ENCODE assay signal across 17 cellular contexts in the genomic region with DNA sequence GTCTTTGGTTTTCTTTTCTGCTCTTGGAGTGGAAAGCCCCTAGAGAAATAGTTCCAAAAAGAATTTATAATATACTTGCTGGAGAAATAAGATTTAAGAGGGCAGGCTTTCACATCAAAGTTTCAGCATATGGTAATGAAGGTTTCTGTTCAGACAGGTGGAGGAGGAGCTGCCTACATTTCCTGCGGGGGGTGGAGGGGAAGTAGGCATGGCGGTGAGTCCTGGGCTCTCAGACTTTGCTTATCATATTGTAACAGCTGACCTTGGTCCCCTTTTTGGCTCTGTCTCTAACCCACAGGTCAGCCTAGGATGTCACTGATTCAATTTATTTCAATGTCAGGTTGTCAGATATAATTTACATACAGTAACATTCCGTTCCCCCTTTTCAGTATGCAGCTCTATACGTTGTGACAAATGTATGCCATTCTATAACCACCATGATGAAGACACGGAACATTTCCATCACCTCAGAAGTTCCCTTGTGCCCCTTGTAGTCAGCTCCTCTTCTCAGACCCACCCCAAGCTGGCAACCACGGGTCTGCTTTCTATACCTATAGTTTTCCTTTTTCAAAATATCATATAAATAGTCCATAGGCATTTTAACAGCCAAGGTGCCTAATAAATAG.
DNase-seq lines count a peak whose midpoint lies in the region; ATAC-seq lines count a peak whose summit lies in the region.
"Had no signal": no experiment of that assay in that cellular context is flagged by ENCODE, and none has a peak within 500 bp of the region (broad histone marks: within the 10 kb centered on the region; RNA-seq: fewer than 3 reads in every experiment).

No MANE protein-coding gene starts in this region.

- peak; percentile 13 to 23 for DNase-seq in stimulated activated CD4-positive, alpha-beta T cell treated with anti-CD3 and anti-CD28 coated beads, Interleukin-2, amount 100 ng/mL, for 24 hours
- no peak for DNase-seq in stimulated activated CD4-positive, alpha-beta T cell treated with anti-CD3 and anti-CD28 coated beads, Interleukin-2, amount 100 ng/mL, for 48 hours
- peak; percentile 9 to 28 for DNase-seq in activated CD4-positive, alpha-beta T cell treated with anti-CD3 and anti-CD28 coated beads, Interleukin-2, amount 50 U/mL, for 4 hours
- DNase-seq in activated naive CD8-positive, alpha-beta T cell treated with anti-CD3 and anti-CD28 coated beads, Interleukin-2, amount 50 U/mL, for 24 hours = peak; percentile 19
- DNase-seq in stimulated activated naive CD8-positive, alpha-beta T cell treated with anti-CD3 and anti-CD28 coated beads, Interleukin-15, amount 100 ng/mL, for 72 hours = peak in 1 of 2 donors; percentile 15
- DNase-seq in HAP-1 (ENCODE audit: low spot score in 2 of 2) = no peak
- DNase-seq in NCI-H446 (lab: John Stamatoyannopoulos, UW) = no peak
- DNase-seq: body of pancreas, dorsolateral prefrontal cortex, heart left ventricle, kidney, NCI-H2081, NCI-H524 treated with DMSO at 0.1 percent for 48 hours, PC-3 had no signal

- H3K4me1 Mint-ChIP-seq in activated naive CD8-positive, alpha-beta T cell treated with anti-CD3 and anti-CD28 coated beads, Interleukin-2, amount 50 U/mL, for 24 hours = peaks cover 22% of the 10 kb centered on the region
- H3K4me1 Mint-ChIP-seq in stimulated activated naive CD8-positive, alpha-beta T cell treated with anti-CD3 and anti-CD28 coated beads, Interleukin-15, amount 100 ng/mL, for 72 hours = peaks cover 12% of the 10 kb centered on the region

- H3K36me3 ChIP-seq in HAP-1 (replicated peaks) = no peaks in the 10 kb centered on the region
- H3K36me3 ChIP-seq: heart left ventricle, right atrium auricular region had no signal

- peak overlapping the region; percentile 85 for H3K27ac Mint-ChIP-seq in activated naive CD8-positive, alpha-beta T cell treated with anti-CD3 and anti-CD28 coated beads, Interleukin-2, amount 50 U/mL, for 24 hours
- H3K27ac Mint-ChIP-seq in stimulated activated naive CD8-positive, alpha-beta T cell treated with anti-CD3 and anti-CD28 coated beads, Interleukin-15, amount 100 ng/mL, for 72 hours = peak overlapping the region; percentile 38 to 95

- H3K4me3 ChIP-seq in HAP-1 = no peak overlapping the region
- H3K4me3 ChIP-seq: body of pancreas, dorsolateral prefrontal cortex, GM12878, heart left ventricle, right atrium auricular region had no signal

- peaks cover 21% of the 10 kb centered on the region for H3K9me3 Mint-ChIP-seq in activated naive CD8-positive, alpha-beta T cell treated with anti-CD3 and anti-CD28 coated beads, Interleukin-2, amount 50 U/mL, for 24 hours
- H3K9me3 Mint-ChIP-seq in stimulated activated naive CD8-positive, alpha-beta T cell treated with anti-CD3 and anti-CD28 coated beads, Interleukin-15, amount 100 ng/mL, for 72 hours = peaks cover 10 to 26% of the 10 kb centered on the region in 2 donors

- H3K27me3 ChIP-seq in HAP-1 (ENCODE audit: low read depth) = no peaks in the 10 kb centered on the region
- H3K27me3 ChIP-seq: body of pancreas, dorsolateral prefrontal cortex, right atrium auricular region had no signal

- peak; percentile 99 for ATAC-seq in activated naive CD8-positive, alpha-beta T cell treated with anti-CD3 and anti-CD28 coated beads, Interleukin-2, amount 50 U/mL, for 24 hours
- peak; percentile 81 for ATAC-seq in stimulated activated naive CD8-positive, alpha-beta T cell treated with anti-CD3 and anti-CD28 coated beads, Interleukin-15, amount 100 ng/mL, for 72 hours
- ATAC-seq in HG02623 (IDR thresholded peaks at IDR 0.05; ENCODE audit: unreplicated experiment) = no peak
- ATAC-seq: body of pancreas, GM12878, heart left ventricle, PC-3 had no signal

- H3K27me3 Mint-ChIP-seq in activated naive CD8-positive, alpha-beta T cell treated with anti-CD3 and anti-CD28 coated beads, Interleukin-2, amount 50 U/mL, for 24 hours = no peaks in the 10 kb centered on the region
- H3K27me3 Mint-ChIP-seq in stimulated activated naive CD8-positive, alpha-beta T cell treated with anti-CD3 and anti-CD28 coated beads, Interleukin-15, amount 100 ng/mL, for 72 hours = no peaks in the 10 kb centered on the region

- H3K9me3 ChIP-seq in HAP-1 = no peaks in the 10 kb centered on the region
- H3K9me3 ChIP-seq: body of pancreas had no signal

- H3K36me3 Mint-ChIP-seq in activated naive CD8-positive, alpha-beta T cell treated with anti-CD3 and anti-CD28 coated beads, Interleukin-2, amount 50 U/mL, for 24 hours (ENCODE audit: low read depth) = peaks cover 7% of the 10 kb centered on the region

- peak overlapping the region; percentile 64 for H3K4me3 Mint-ChIP-seq in activated naive CD8-positive, alpha-beta T cell treated with anti-CD3 and anti-CD28 coated beads, Interleukin-2, amount 50 U/mL, for 24 hours
- H3K4me3 Mint-ChIP-seq in stimulated activated naive CD8-positive, alpha-beta T cell treated with anti-CD3 and anti-CD28 coated beads, Interleukin-15, amount 100 ng/mL, for 72 hours = peak overlapping the region; percentile 70

- in situ Hi-C loops in HAP-1 (cut with MboI; ENCODE audit: low sequenced_read_pairs) = no loop called here

- no peaks in the 10 kb centered on the region for H3K4me1 ChIP-seq in HAP-1
- H3K4me1 ChIP-seq: body of pancreas, heart left ventricle, right atrium auricular region had no signal

Comparison
In these comparisons a context has a peak if more than half of its experiments do, and no peak if none do; other contexts are left out.
1. DNase-seq: peak in stimulated activated CD4-positive, alpha-beta T cell treated with anti-CD3 and anti-CD28 coated beads, Interleukin-2, amount 100 ng/mL, for 24 hours (2 of 2), activated CD4-positive, alpha-beta T cell treated with anti-CD3 and anti-CD28 coated beads, Interleukin-2, amount 50 U/mL, for 4 hours (2 of 2) and activated naive CD8-positive, alpha-beta T cell treated with anti-CD3 and anti-CD28 coated beads, Interleukin-2, amount 50 U/mL, for 24 hours (single experiment); none in stimulated activated CD4-positive, alpha-beta T cell treated with anti-CD3 and anti-CD28 coated beads, Interleukin-2, amount 100 ng/mL, for 48 hours (0 of 2), HAP-1 (0 of 2) and NCI-H446 (0 of 2).